Comparison of ENCODE assay signal across 2 cellular contexts in genomic region chr6:138774370-138774769, GRCh38.
TF ChIP-seq lines count a peak whose summit lies in the region.

No MANE protein-coding gene starts in this region.

TF ChIP-seq in GM12878, 131 proteins besides CTCF, POLR2A, EP300 and RAD21:
- no peak for TF ChIP-seq PBX3 (IDR thresholded peaks at IDR 0.05; ENCODE audit: insufficient replicate concordance, low read depth, low read length)
- no peak for TF ChIP-seq GATAD2B (conservative IDR thresholded peaks at IDR 0.05; ENCODE audit: low read depth)

TF ChIP-seq in HepG2, 621 proteins besides CTCF, POLR2A, EP300 and RAD21:
- TF ChIP-seq ZNF329 (CRISPR knock-in tag; IDR thresholded peaks at IDR 0.05; ENCODE audit: low read depth): no peak
- TF ChIP-seq ZNF563 (CRISPR knock-in tag; IDR thresholded peaks at IDR 0.05): no peak
- no peak for TF ChIP-seq SMC3 (IDR thresholded peaks at IDR 0.05; ENCODE audit: low read length)
- 0 out of 2 replicates have a peak, but pooled peaks have one; percentile 48 for TF ChIP-seq SMYD3 (CRISPR knock-in tag; IDR thresholded peaks at IDR 0.05)
- TF ChIP-seq UBTF (CRISPR knock-in tag; IDR thresholded peaks at IDR 0.05): no peak
- no peak for TF ChIP-seq MIXL1 (CRISPR knock-in tag; IDR thresholded peaks at IDR 0.05)
- no peak for TF ChIP-seq SRF (IDR thresholded peaks at IDR 0.05; ENCODE audit: low read depth, low read length)
- no peak for TF ChIP-seq ZBTB38 (CRISPR knock-in tag; IDR thresholded peaks at IDR 0.05)
- 0 out of 2 replicates have a peak, but pooled peaks have one; percentile 26 for TF ChIP-seq SMAD3 (CRISPR knock-in tag; IDR thresholded peaks at IDR 0.05)
- no peak for TF ChIP-seq ETS1 (CRISPR knock-in tag; IDR thresholded peaks at IDR 0.05)
- TF ChIP-seq ZMYM4 (CRISPR knock-in tag; IDR thresholded peaks at IDR 0.05): no peak
- no peak for TF ChIP-seq KLF9 (CRISPR knock-in tag; IDR thresholded peaks at IDR 0.05; ENCODE audit: low read depth)
- TF ChIP-seq ZFP36 (IDR thresholded peaks at IDR 0.05; ENCODE audit: borderline replicate concordance, low read depth, low read length, partially characterized antibody): no peak
